8 cellular contexts compared by ENCODE assay signal in genomic region chr11:121569332-121570299, GRCh38.
DNase-seq lines count a peak whose midpoint lies in the region; ATAC-seq and TF ChIP-seq lines count a peak whose summit lies in the region.
"Not testable (repeated sequence)": the region's sequence is repeated elsewhere in the genome, so short reads cannot be mapped to it uniquely, and the experiment has no call there.

No MANE protein-coding gene starts in this region.

- H2AFZ ChIP-seq in neural progenitor cell (replicated peaks): not testable (repeated sequence)

- H4K20me1 ChIP-seq in neural progenitor cell (ENCODE audit: low read depth): not testable (repeated sequence)

- not testable (repeated sequence) for TF ChIP-seq CTCF in neural progenitor cell (IDR thresholded peaks at IDR 0.05)

- not testable (repeated sequence) for H3F3A ChIP-seq in neural progenitor cell (ENCODE audit: low read depth)

- H3K27me3 ChIP-seq in neural progenitor cell: not testable (repeated sequence)

- not testable (repeated sequence) for H3K36me3 ChIP-seq in neural progenitor cell

- not testable (repeated sequence) for H3K4me3 ChIP-seq in neural progenitor cell

- peaks cover 12% of the 10 kb centered on the region for H3K36me3 Mint-ChIP-seq in T-helper 17 cell (ENCODE audit: low read depth)
- not testable (repeated sequence) for H3K36me3 Mint-ChIP-seq in neural progenitor cell

- ATAC-seq in GM18505 (IDR thresholded peaks at IDR 0.05; ENCODE audit: unreplicated experiment) (peak; percentile 93), GM21423 (IDR thresholded peaks at IDR 0.05; ENCODE audit: unreplicated experiment) (peak; percentile 98), HG02678 (IDR thresholded peaks at IDR 0.05; ENCODE audit: unreplicated experiment) (peak; percentile 98), HG03095 (IDR thresholded peaks at IDR 0.05; ENCODE audit: unreplicated experiment) (peak; percentile 98), HG03521 (IDR thresholded peaks at IDR 0.05; ENCODE audit: unreplicated experiment) (peak; percentile 99), T-helper 17 cell (peak; percentile 64)

- H3K4me2 ChIP-seq in neural progenitor cell: not testable (repeated sequence)

- H3K9ac ChIP-seq in neural progenitor cell: not testable (repeated sequence)

- H3K79me2 ChIP-seq in neural progenitor cell (ENCODE audit: low read depth): not testable (repeated sequence)

- not testable (repeated sequence) for H3K27ac ChIP-seq in neural progenitor cell

- not testable (repeated sequence) for H3K9me3 ChIP-seq in T-helper 17 cell (ENCODE audit: control insufficient read depth, low read length, poor library complexity, severe bottlenecking); neural progenitor cell (ENCODE audit: low read depth)

- H3K4me3 Mint-ChIP-seq in T-helper 17 cell, neural progenitor cell: not testable (repeated sequence)

- H3K27me3 Mint-ChIP-seq in T-helper 17 cell; neural progenitor cell (ENCODE audit: insufficient read depth, low read depth): not testable (repeated sequence)

- peaks cover 13% of the 10 kb centered on the region for H3K4me1 ChIP-seq in neural progenitor cell

- TF ChIP-seq POLR2A in GM18505 (IDR thresholded peaks at IDR 0.05; ENCODE audit: borderline replicate concordance, extremely low read depth, insufficient read depth, insufficient read length): not testable (repeated sequence)

- peak; percentile 48 for DNase-seq in GM19238 (ENCODE audit: insufficient read length, low spot score)
- DNase-seq in T-helper 17 cell; neural progenitor cell (ENCODE audit: low spot score): not testable (repeated sequence)

- H3K27ac Mint-ChIP-seq in T-helper 17 cell (peak overlapping the region; percentile 74), neural progenitor cell (peak overlapping the region; percentile 42)

- not testable (repeated sequence) for H3K9me3 Mint-ChIP-seq in neural progenitor cell

- H3K4me1 Mint-ChIP-seq in T-helper 17 cell: not testable (repeated sequence)
- H3K4me1 Mint-ChIP-seq in neural progenitor cell: peaks cover 24% of the 10 kb centered on the region
